Comparison of ENCODE assay signal across 13 cellular contexts in genomic region chr9:85118990-85119755, GRCh38.
"Had no signal": no experiment of that assay in that cellular context is flagged by ENCODE, and none has a peak within 500 bp of the region (broad histone marks: within the 10 kb centered on the region; RNA-seq: fewer than 3 reads in every experiment).

No MANE protein-coding gene starts in this region.

- DNase-seq: activated CD4-positive, alpha-beta T cell treated with anti-CD3 and anti-CD28 coated beads, Interleukin-2, amount 50 U/mL, for 48 hours; activated naive CD4-positive, alpha-beta T cell treated with anti-CD3 and anti-CD28 coated beads, Interleukin-2, amount 10 ng/mL, durations not matched to agents 7 days and 5 days; head of caudate nucleus; immature natural killer cell; naive B cell; pancreas; sigmoid colon; tibial artery; WERI-Rb-1 had no signal

- FAIRE-seq: colon, pancreas had no signal

- H3K36me3 ChIP-seq: pancreas, sigmoid colon, tibial artery, WERI-Rb-1 had no signal

- H3K27ac ChIP-seq: pancreas, sigmoid colon, tibial artery, WERI-Rb-1 had no signal

- H3K4me3 ChIP-seq: lung, pancreas, sigmoid colon, tibial artery had no signal

- ATAC-seq: activated T-helper 17 cell treated with anti-CD3 and anti-CD28 coated beads, Interleukin-2, amount 50 U/mL, for 72 hours; pancreas; stimulated activated effector memory CD8-positive, alpha-beta T cell treated with anti-CD3 and anti-CD28 coated beads, Interleukin-12 subunit alpha, Interleukin-12 subunit beta, amount 100 ng/mL, for 72 hours had no signal

- H3K4me1 ChIP-seq: pancreas, sigmoid colon had no signal

- H3K9me3 ChIP-seq: sigmoid colon had no signal

- H3K27me3 ChIP-seq: sigmoid colon, tibial artery had no signal
